ENCODE assay signal across 9 cellular contexts in genomic region chr7:71735961-71736556, GRCh38.
DNase-seq lines count a peak whose midpoint lies in the region; ATAC-seq, FAIRE-seq and TF ChIP-seq lines count a peak whose summit lies in the region.
"Had no signal": no experiment of that assay in that cellular context is flagged by ENCODE, and none has a peak within 500 bp of the region (broad histone marks: within the 10 kb centered on the region; RNA-seq: fewer than 3 reads in every experiment).

No MANE protein-coding gene starts in this region.

- H3K4me1 Mint-ChIP-seq in GM23338 (peaks cover 23% of the 10 kb centered on the region), nephron progenitor cell (peaks cover 17% of the 10 kb centered on the region)

- peak; percentile 98 for TF ChIP-seq CTCF in GM23338 (conservative IDR thresholded peaks at IDR 0.05; ENCODE audit: low read depth in 2 of 2)
- peak; percentile 88 for TF ChIP-seq CTCF in nephron progenitor cell (IDR thresholded peaks at IDR 0.05)

- peak; percentile 50 for FAIRE-seq in urothelium cell line (lab: Jason Lieb, UNC)
- FAIRE-seq: TTC549 had no signal

- no peak overlapping the region for H3K4me2 ChIP-seq in GM23338

- peaks cover 29% of the 10 kb centered on the region; the same call in 2 of the 3 replicates for H3K9me3 Mint-ChIP-seq in GM23338
- peaks cover 7% of the 10 kb centered on the region for H3K9me3 Mint-ChIP-seq in nephron progenitor cell

- H3K36me3 Mint-ChIP-seq in GM23338 (ENCODE audit: low read depth), result peaks cover 29% of the 10 kb centered on the region; the same call in 2 of the 3 replicates
- no peaks in the 10 kb centered on the region for H3K36me3 Mint-ChIP-seq in nephron progenitor cell (ENCODE audit: low read depth)

- H3K4me3 ChIP-seq in GM23338, result no peak overlapping the region

- peak; percentile 34 for ATAC-seq in GM23338
- ATAC-seq in GM19351 (IDR thresholded peaks at IDR 0.05; ENCODE audit: unreplicated experiment), result no peak

- no peak overlapping the region for H3K4me3 Mint-ChIP-seq in GM23338
- H3K4me3 Mint-ChIP-seq in nephron progenitor cell, result no peak overlapping the region

- H3K9me2 ChIP-seq in GM23338 (ENCODE audit: insufficient read depth), result no peaks in the 10 kb centered on the region

- H3K36me3 ChIP-seq in GM23338 (ENCODE audit: insufficient read depth), result no peaks in the 10 kb centered on the region

- peaks cover 21% of the 10 kb centered on the region for H3K4me1 ChIP-seq in GM23338 (ENCODE audit: insufficient read depth)

- 0 out of 2 replicates have a peak, but pooled peaks cover 3% of the 10 kb centered on the region for H3F3A ChIP-seq in GM23338 (replicated peaks; ENCODE audit: low read depth)

- H3K27ac Mint-ChIP-seq in GM23338 (no peak overlapping the region), nephron progenitor cell (peak overlapping the region; percentile 19)

- no peaks in the 10 kb centered on the region for H3K79me2 ChIP-seq in GM23338 (replicated peaks; ENCODE audit: insufficient read depth)

- in situ Hi-C loops in Caki2 (cut with HindIII; ENCODE audit: low pct_unique_long_range_greater_than_20kb, low sequenced_read_pairs), result no loop called here

- no peaks in the 10 kb centered on the region for H3K27me3 ChIP-seq in GM23338 (ENCODE audit: insufficient read depth)

- peak overlapping the region; percentile 48; the same call in 1 of the 2 replicates for H2AFZ ChIP-seq in GM23338

- peak; percentile 41 for DNase-seq in Caki2 (ENCODE audit: low read depth)
- peak; percentile 93 for DNase-seq in GM23338 (ENCODE audit: low spot score)
- peak; percentile 69 for DNase-seq in NCI-H2227 (lab: John Stamatoyannopoulos, UW; ENCODE audit: unreplicated experiment)
- peak; percentile 62 for DNase-seq in activated CD8-positive, alpha-beta memory T cell treated with anti-CD3 and anti-CD28 coated beads for 24 hours
- peak; percentile 59 for DNase-seq in fibroblast of peridontal ligament (ENCODE audit: extremely low read depth)
- peak; percentile 85 for DNase-seq in nephron progenitor cell
- DNase-seq in urothelium cell line (ENCODE audit: low spot score), result peak; percentile 69

- H3K27ac ChIP-seq in GM23338 (ENCODE audit: low read depth), result no peak overlapping the region

- no peaks in the 10 kb centered on the region for H4K20me1 ChIP-seq in GM23338 (replicated peaks; ENCODE audit: insufficient read depth)

- H3K27me3 Mint-ChIP-seq in GM23338 (ENCODE audit: insufficient read depth, low read depth, poor library complexity), result peaks cover 8% of the 10 kb centered on the region
- peaks cover 10% of the 10 kb centered on the region for H3K27me3 Mint-ChIP-seq in nephron progenitor cell (ENCODE audit: low read depth, poor library complexity)

TF ChIP-seq in GM23338, 12 proteins besides CTCF, POLR2A, EP300 and RAD21:
- no peak for TF ChIP-seq ZNF462 (CRISPR knock-in tag; IDR thresholded peaks at IDR 0.05)

Comparison
In these comparisons a context has a peak if more than half of its experiments do, and no peak if none do; other contexts are left out.
1. DNase-seq: peak in every context shown above with its lines; median percentile 93 in GM23338; 85 in nephron progenitor cell; 69 in NCI-H2227; 69 in urothelium cell line; 62 in activated CD8-positive, alpha-beta memory T cell treated with anti-CD3 and anti-CD28 coated beads for 24 hours; 59 in fibroblast of peridontal ligament; 41 in Caki2.